In genomic region chr16:18306066-18306465, GRCh38 we compare ENCODE assay signal across 2 cellular contexts. TPM values are rescaled to one million over a fixed set of nuclear protein-coding genes. Genes with fewer than 3 reads are reported as not detected.
"Had no signal": no experiment of that assay in that cellular context is flagged by ENCODE, and none has a peak within 500 bp of the region (broad histone marks: within the 10 kb centered on the region; RNA-seq: fewer than 3 reads in every experiment).

No MANE protein-coding gene starts in this region.

RNA-seq across cellular contexts. Expression of gene NPIPA8, which starts 30.5 kb away (rescaled TPM):
- total RNA-seq: activated T-cell treated with anti-CD3 and anti-CD28 coated beads, Interleukin-2, amount 50 U/mL, for 72 hours; body of pancreas had no signal
